Comparison of ENCODE assay signal across 7 cellular contexts in genomic region chr14:91009501-91010152, GRCh38. TPM values are rescaled to one million over a fixed set of nuclear protein-coding genes. Genes with fewer than 3 reads are reported as not detected.
DNase-seq lines count a peak whose midpoint lies in the region; ATAC-seq and TF ChIP-seq lines count a peak whose summit lies in the region.

No MANE protein-coding gene starts in this region.

- no peaks in the 10 kb centered on the region for H3K9me3 ChIP-seq in hepatocyte (ENCODE audit: low read depth)

- no peaks in the 10 kb centered on the region for H4K20me1 ChIP-seq in hepatocyte (ENCODE audit: insufficient read depth, poor library complexity, severe bottlenecking)

- no peak overlapping the region for H3K4me3 ChIP-seq in hepatocyte

- no peak overlapping the region for H2AFZ ChIP-seq in hepatocyte

- H3K4me1 Mint-ChIP-seq in naive B cell (peaks cover 38 to 52% (median 42%) of the 10 kb centered on the region in 3 donors), chondrocyte (ENCODE audit: low read depth) (no peaks in the 10 kb centered on the region)

- H3K27ac Mint-ChIP-seq in naive B cell = peak overlapping the region; percentile 77 to 94 (median 86)
- H3K27ac Mint-ChIP-seq in chondrocyte (ENCODE audit: unreplicated experiment) = no peak overlapping the region

- H3K9me2 ChIP-seq in hepatocyte (replicated peaks; ENCODE audit: insufficient read depth) = no peaks in the 10 kb centered on the region

- H3K36me3 ChIP-seq in hepatocyte (replicated peaks; ENCODE audit: insufficient read depth, low read depth) = no peaks in the 10 kb centered on the region

- no peak overlapping the region for H3K27ac ChIP-seq in hepatocyte

- peak; percentile 87 for DNase-seq in SIG-M5 (lab: John Stamatoyannopoulos, UW)
- peak; percentile 86 for DNase-seq in naive B cell
- no peak for DNase-seq in amniotic stem cell (lab: John Stamatoyannopoulos, UW)
- DNase-seq in chondrocyte (ENCODE audit: low spot score) = no peak
- no peak for DNase-seq in hepatocyte (ENCODE audit: low spot score)

- H3K27me3 Mint-ChIP-seq in naive B cell (no peaks in the 10 kb centered on the region), chondrocyte (ENCODE audit: low read depth) (no peaks in the 10 kb centered on the region)

- H3K4me2 ChIP-seq in hepatocyte = no peak overlapping the region

- peak overlapping the region; percentile 44 to 85 (median 68) for H3K4me3 Mint-ChIP-seq in naive B cell
- no peak overlapping the region for H3K4me3 Mint-ChIP-seq in chondrocyte (ENCODE audit: unreplicated experiment)

- peaks cover 0 to 6% (median 0%) of the 10 kb centered on the region in 7 donors for H3K9me3 Mint-ChIP-seq in naive B cell
- no peaks in the 10 kb centered on the region for H3K9me3 Mint-ChIP-seq in chondrocyte (ENCODE audit: low read depth)

- no peak for TF ChIP-seq CTCF in chondrocyte (IDR thresholded peaks at IDR 0.05)
- no peak for TF ChIP-seq CTCF in hepatocyte (IDR thresholded peaks at IDR 0.05; ENCODE audit: poor library complexity)

- no peaks in the 10 kb centered on the region for H3K4me1 ChIP-seq in hepatocyte (ENCODE audit: insufficient read depth)

- WGBS in hepatocyte (ENCODE audit: low lambda C conversion rate, missing lambda C conversion rate) = 96% methylated on average over 3 of the region's 3 CpGs

- ATAC-seq in GM19043 (IDR thresholded peaks at IDR 0.05; ENCODE audit: low read depth, unreplicated experiment) (peak; percentile 89), HG02885 (IDR thresholded peaks at IDR 0.05; ENCODE audit: poor library complexity, unreplicated experiment) (peak; percentile 96), naive B cell (ENCODE audit: low read depth in 2 of 2) (peak; percentile 89)

- no peaks in the 10 kb centered on the region for H3K27me3 ChIP-seq in hepatocyte

- H3K79me2 ChIP-seq in hepatocyte = peaks cover 2% of the 10 kb centered on the region

- H3K36me3 Mint-ChIP-seq in naive B cell = no peaks in the 10 kb centered on the region
- no peaks in the 10 kb centered on the region for H3K36me3 Mint-ChIP-seq in chondrocyte (ENCODE audit: low read depth)

RNA-seq across cellular contexts. Expression of gene RPS6KA5, which starts 50.8 kb away (rescaled TPM):
- 10 to 100 TPM; 21.2 to 33.3 (median 27.8) TPM for polyA plus RNA-seq in naive B cell (ENCODE audit: low read depth in 6 of 6)
- 0.48 to 0.65 TPM (median 0.54 TPM) in 3 replicates for total RNA-seq in chondrocyte
- 6.3 and 6.7 TPM in 2 replicates for total RNA-seq in hepatocyte
- polyA plus RNA-seq in hepatocyte = 3.0 and 4.8 TPM in 2 replicates

Comparison
In these comparisons a context has a peak if more than half of its experiments do, and no peak if none do; other contexts are left out.
1. DNase-seq: peak in SIG-M5 (single experiment) and naive B cell (single experiment); none in amniotic stem cell (single experiment), chondrocyte (single experiment) and hepatocyte (single experiment).
2. Peak in every context shown above with its lines, with median percentiles within 50 percentile points of each other: ATAC-seq.